Comparison of ENCODE assay signal across 8 cellular contexts in the genomic region with DNA sequence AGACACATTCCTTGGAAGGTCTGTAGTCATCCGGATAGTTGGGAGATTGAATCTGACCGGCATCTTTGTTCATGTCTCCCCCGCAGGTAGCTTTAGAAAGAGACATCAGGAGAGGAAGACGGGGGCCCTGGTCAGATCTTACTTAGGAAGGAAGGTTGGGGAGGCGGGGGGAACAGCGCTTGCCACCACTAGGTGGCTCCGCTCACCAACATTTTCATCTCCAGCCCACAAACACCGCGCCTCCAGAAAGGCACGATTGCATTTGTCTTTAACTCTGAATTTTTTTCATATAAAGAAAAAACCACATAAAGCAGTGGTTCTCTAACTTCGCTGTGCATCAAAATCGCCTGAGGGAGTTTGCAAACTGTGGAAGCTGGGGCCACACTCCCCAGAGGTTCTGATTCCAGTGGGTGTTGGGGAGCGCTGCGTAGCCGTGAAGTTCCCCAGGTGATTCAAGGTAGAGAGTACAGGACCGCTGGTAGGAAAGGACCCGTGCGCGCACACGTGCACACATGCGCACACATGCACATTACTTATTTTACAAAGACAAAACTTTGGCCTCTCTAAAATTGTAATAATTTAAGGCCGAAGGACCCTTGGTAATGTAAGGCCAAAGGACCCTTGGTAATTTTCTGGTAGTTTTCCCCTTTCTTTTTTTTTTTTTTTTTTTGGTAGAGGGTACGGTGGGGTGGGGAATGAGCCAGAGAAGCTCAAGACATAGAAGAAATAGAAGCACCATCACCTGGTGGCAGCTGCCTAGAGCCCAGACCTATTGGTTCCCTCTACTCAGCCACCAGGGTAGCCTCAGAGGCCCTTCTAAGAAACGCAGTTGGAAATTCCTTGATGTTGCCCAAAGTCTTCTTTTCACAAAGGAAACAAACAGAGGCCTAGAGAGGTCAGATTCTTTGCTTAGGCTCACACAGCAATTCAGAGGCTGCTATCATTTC. TPM values are rescaled to one million over a fixed set of nuclear protein-coding genes. Genes with fewer than 3 reads are reported as not detected.
DNase-seq lines count a peak whose midpoint lies in the region; ATAC-seq, FAIRE-seq and TF ChIP-seq lines count a peak whose summit lies in the region.

No MANE protein-coding gene starts in this region.

- TF ChIP-seq CTCF in 22Rv1 (IDR thresholded peaks at IDR 0.05): peak; percentile 89
- TF ChIP-seq CTCF in GM12801 (IDR thresholded peaks at IDR 0.05; ENCODE audit: extremely low read depth, insufficient read length): peak; percentile 86
- peak; percentile 90 for TF ChIP-seq CTCF in activated B cell treated with CpG ODN at 0.5 μM for 24 hours (IDR thresholded peaks at IDR 0.05)
- peak; percentile 95 for TF ChIP-seq CTCF in bronchial epithelial cell (IDR thresholded peaks at IDR 0.05; ENCODE audit: insufficient read depth, low read length, severe bottlenecking)
- peak; percentile 91 for TF ChIP-seq CTCF in kidney epithelial cell (IDR thresholded peaks at IDR 0.05; ENCODE audit: insufficient read depth, low read length, poor library complexity, severe bottlenecking)

- peak; percentile 79 for ATAC-seq in activated B cell treated with CpG ODN at 0.5 μM for 24 hours (ENCODE audit: low read depth)
- no peak for ATAC-seq in HG03095 (IDR thresholded peaks at IDR 0.05; ENCODE audit: unreplicated experiment)

- H3K27ac ChIP-seq in 22Rv1: no peak overlapping the region

- H3K4me3 ChIP-seq in bronchial epithelial cell (ENCODE audit: low read depth, low read length): peak overlapping the region; percentile 0
- no peak overlapping the region for H3K4me3 ChIP-seq in kidney epithelial cell (ENCODE audit: low read depth, low read length)

- CTCF ChIA-PET in activated B cell treated with CpG ODN at 0.5 μM for 24 hours (lab: Charles Lee): interaction anchor here (0.6 to 2.4 kb wide), 12 partner anchors 10 to 814 kb away, joined by 3 to 8 read pairs (median 4); no protein-coding TSS in a partner anchor

- H3K27ac Mint-ChIP-seq in activated B cell treated with CpG ODN at 0.5 μM for 24 hours: no peak overlapping the region

- H3K27me3 ChIP-seq in bronchial epithelial cell (ENCODE audit: control insufficient read depth, insufficient read depth, low read length) (peaks cover 6% of the 10 kb centered on the region), kidney epithelial cell (ENCODE audit: control insufficient read depth, insufficient read depth, low read length) (no peaks in the 10 kb centered on the region)

- no peak overlapping the region for H3K4me3 Mint-ChIP-seq in activated B cell treated with CpG ODN at 0.5 μM for 24 hours

- no peaks in the 10 kb centered on the region for H3K36me3 Mint-ChIP-seq in activated B cell treated with CpG ODN at 0.5 μM for 24 hours (ENCODE audit: low read depth)

- H3K4me1 Mint-ChIP-seq in activated B cell treated with CpG ODN at 0.5 μM for 24 hours: peaks cover 5% of the 10 kb centered on the region

- POLR2A ChIA-PET in activated B cell treated with CpG ODN at 0.5 μM for 24 hours (lab: Charles Lee): interaction anchor here (0.6 kb wide), 1 partner anchor 126 kb away, joined by 3 read pairs; no protein-coding TSS in a partner anchor

- no peak for FAIRE-seq in bronchial epithelial cell (lab: Jason Lieb, UNC)

- H3K27me3 Mint-ChIP-seq in activated B cell treated with CpG ODN at 0.5 μM for 24 hours: peaks cover 24% of the 10 kb centered on the region

- intact Hi-C loops in activated B cell treated with CpG ODN at 0.5 μM for 24 hours (cut with micrococcal nuclease): loop anchor here (1.0 kb wide), 6 partner anchors 21 to 814 kb away; a partner anchor contains a TSS

- H3K9me3 Mint-ChIP-seq in activated B cell treated with CpG ODN at 0.5 μM for 24 hours: no peaks in the 10 kb centered on the region

- DNase-seq in NCI-H1048 (lab: John Stamatoyannopoulos, UW) (peak; percentile 23), activated B cell treated with CpG ODN at 0.5 μM for 24 hours (peak; percentile 42), bronchial epithelial cell (ENCODE audit: low read depth) (peak; percentile 64), kidney epithelial cell (ENCODE audit: low read depth) (no peak)
- DNase-seq in stimulated activated CD4-positive, alpha-beta T cell treated with anti-CD3 and anti-CD28 coated beads, Interleukin-1b, Interleukin-23, amount 100 ng/mL, for 48 hours: peak; percentile 54

- no peaks in the 10 kb centered on the region for H3K36me3 ChIP-seq in bronchial epithelial cell (ENCODE audit: control insufficient read depth, insufficient read depth, low read length)
- H3K36me3 ChIP-seq in kidney epithelial cell (ENCODE audit: control insufficient read depth, insufficient read depth, low read length): no peaks in the 10 kb centered on the region

RNA-seq across cellular contexts. Expression of a gene that starts 37.4 kb away (rescaled TPM):
- not detected in 2 replicates for total RNA-seq in activated B cell treated with CpG ODN at 0.5 μM for 24 hours
- not detected in 2 replicates for total RNA-seq in bronchial epithelial cell
- not detected in 2 replicates for total RNA-seq in kidney epithelial cell
